In genomic region chr2:70104231-70105111, GRCh38 we compare ENCODE assay signal across 8 cellular contexts. TPM values are rescaled to one million over a fixed set of nuclear protein-coding genes. Genes with fewer than 3 reads are reported as not detected.
DNase-seq lines count a peak whose midpoint lies in the region; ATAC-seq and TF ChIP-seq lines count a peak whose summit lies in the region.

No MANE protein-coding gene starts in this region.

- H3K4me1 ChIP-seq in adipocyte (ENCODE audit: control insufficient read depth, insufficient read depth, low read length), result peaks cover 22% of the 10 kb centered on the region
- H3K4me1 ChIP-seq in right lobe of liver, result peaks cover 0 to 35% (median 5%) of the 10 kb centered on the region in 4 donors
- H3K4me1 ChIP-seq in upper lobe of right lung, result peaks cover 13% of the 10 kb centered on the region

- peak overlapping the region; percentile 39 to 54 (median 48) for H3K27ac ChIP-seq in right lobe of liver
- H3K27ac ChIP-seq in upper lobe of right lung, result peak overlapping the region; percentile 20

- no peaks in the 10 kb centered on the region for H3K9me3 ChIP-seq in adipocyte (ENCODE audit: control insufficient read depth, low read length)
- H3K9me3 ChIP-seq in right lobe of liver, result no peaks in the 10 kb centered on the region
- no peaks in the 10 kb centered on the region for H3K9me3 ChIP-seq in upper lobe of right lung

- no peak for TF ChIP-seq POLR2A in right lobe of liver (IDR thresholded peaks at IDR 0.05)

- H3K27me3 ChIP-seq in adipocyte (replicated peaks; ENCODE audit: control insufficient read depth, insufficient read depth, low read length) (no peaks in the 10 kb centered on the region), right lobe of liver (no peaks in the 10 kb centered on the region), upper lobe of right lung (no peaks in the 10 kb centered on the region)

- intact Hi-C loops in right lobe of liver (cut with DNase I), result no loop called here
- intact Hi-C loops in upper lobe of right lung (cut with DNase I), result no loop called here

- peak overlapping the region; percentile 73 for H3K9ac ChIP-seq in adipocyte (ENCODE audit: low read length)

- H3K36me3 ChIP-seq in adipocyte (ENCODE audit: control insufficient read depth, insufficient read depth, low read length, severe bottlenecking), result no peaks in the 10 kb centered on the region
- no peaks in the 10 kb centered on the region for H3K36me3 ChIP-seq in right lobe of liver
- H3K36me3 ChIP-seq in upper lobe of right lung, result no peaks in the 10 kb centered on the region

- H3K4me3 ChIP-seq in adipocyte (ENCODE audit: low read length), result peak overlapping the region; percentile 62
- H3K4me3 ChIP-seq in right lobe of liver, result peak overlapping the region in 1 of 3 donors; percentile 0
- peak overlapping the region; percentile 2 for H3K4me3 ChIP-seq in upper lobe of right lung

- peak; percentile 51 for DNase-seq in GM03348 (ENCODE audit: low spot score)
- DNase-seq in NCI-H510A (lab: John Stamatoyannopoulos, UW), result peak; percentile 60
- DNase-seq in adipocyte (ENCODE audit: low read depth), result peak; percentile 78
- DNase-seq in right lobe of liver, result peak in 1 of 3 donors; percentile 55
- no peak for DNase-seq in upper lobe of right lung
- no peak for DNase-seq in NCI-H2171 (lab: John Stamatoyannopoulos, UW)
- DNase-seq in HT-29 (ENCODE audit: low spot score), result no peak

- WGBS in right lobe of liver (ENCODE audit: insufficient coverage, low coverage, low lambda C conversion rate, missing lambda C conversion rate), result 13% methylated on average over 11 of the region's 11 CpGs

- no peak for ATAC-seq in right lobe of liver
- peak; percentile 51 for ATAC-seq in upper lobe of right lung
- ATAC-seq in GM21717 (IDR thresholded peaks at IDR 0.05; ENCODE audit: unreplicated experiment), result no peak

- TF ChIP-seq CTCF in right lobe of liver (IDR thresholded peaks at IDR 0.05) (no peak), upper lobe of right lung (IDR thresholded peaks at IDR 0.05) (no peak)

RNA-seq across cellular contexts. Expression of gene PCBP1, which starts 17.2 kb away (rescaled TPM):
- total RNA-seq in right lobe of liver, result 100 to 1,000 TPM; 147 to 220 (median 178) TPM
- 337 TPM for total RNA-seq in upper lobe of right lung
- 47.6 and 52.6 TPM in 2 replicates for total RNA-seq in HT-29 (2014; rRNA removed; shearing (Covaris generic))

Comparison
In these comparisons a context has a peak if more than half of its experiments do, and no peak if none do; other contexts are left out.
1. DNase-seq: peak in GM03348 (single experiment), NCI-H510A (single experiment) and adipocyte (single experiment); none in upper lobe of right lung (single experiment), NCI-H2171 (single experiment) and HT-29 (single experiment).